In genomic region chrX:23705235-23705634, GRCh38 we compare ENCODE assay signal across 18 cellular contexts. TPM values are rescaled to one million over a fixed set of nuclear protein-coding genes. Genes with fewer than 3 reads are reported as not detected.
DNase-seq lines count a peak whose midpoint lies in the region; ATAC-seq and TF ChIP-seq lines count a peak whose summit lies in the region.
"Had no signal": no experiment of that assay in that cellular context is flagged by ENCODE, and none has a peak within 500 bp of the region (broad histone marks: within the 10 kb centered on the region; RNA-seq: fewer than 3 reads in every experiment).

No MANE protein-coding gene starts in this region.

- no peaks in the 10 kb centered on the region for H4K20me1 ChIP-seq in H9 (ENCODE audit: control insufficient read depth, insufficient read depth, insufficient read length)
- H4K20me1 ChIP-seq: BLaER1 had no signal

- no peaks in the 10 kb centered on the region for H3K9me3 ChIP-seq in H9 (ENCODE audit: control insufficient read depth, low read depth, low read length)
- H3K9me3 ChIP-seq: BLaER1, Caco-2 had no signal

- no peaks in the 10 kb centered on the region for H3K4me1 ChIP-seq in H9 (ENCODE audit: insufficient read depth, low read length)
- H3K4me1 ChIP-seq: BLaER1, Caco-2 had no signal

- no peaks in the 10 kb centered on the region for H3K9me3 Mint-ChIP-seq in activated CD8-positive, alpha-beta T cell treated with anti-CD3 and anti-CD28 coated beads for 36 hours
- no peaks in the 10 kb centered on the region for H3K9me3 Mint-ChIP-seq in activated CD8-positive, alpha-beta T cell treated with anti-CD3 and anti-CD28 coated beads, Interleukin-2, amount 10 ng/mL, durations not matched to agents 7 days and 5 days (ENCODE audit: insufficient read depth)
- no peaks in the 10 kb centered on the region for H3K9me3 Mint-ChIP-seq in activated naive CD4-positive, alpha-beta T cell treated with anti-CD3 and anti-CD28 coated beads for 36 hours
- H3K9me3 Mint-ChIP-seq in activated T-helper 17 cell treated with anti-CD3 and anti-CD28 coated beads, Interleukin-2, amount 50 U/mL, for 72 hours = no peaks in the 10 kb centered on the region
- no peaks in the 10 kb centered on the region for H3K9me3 Mint-ChIP-seq in stimulated activated effector memory CD8-positive, alpha-beta T cell treated with anti-CD3 and anti-CD28 coated beads, Interleukin-12 subunit alpha, Interleukin-12 subunit beta, amount 100 ng/mL, for 72 hours
- H3K9me3 Mint-ChIP-seq in WTC11 = no peaks in the 10 kb centered on the region
- no peaks in the 10 kb centered on the region for H3K9me3 Mint-ChIP-seq in H9
- H3K9me3 Mint-ChIP-seq: CD4-positive, CD25-positive, alpha-beta regulatory T cell; CD8-positive, alpha-beta T cell had no signal

- H3K23ac ChIP-seq in H9 (ENCODE audit: insufficient read length, low read depth, low read length) = no peak overlapping the region

- H3K27me3 ChIP-seq in H9 (ENCODE audit: insufficient read depth, low read length) = no peaks in the 10 kb centered on the region
- H3K27me3 ChIP-seq: BLaER1 had no signal

- no peaks in the 10 kb centered on the region for H3K79me1 ChIP-seq in H9 (ENCODE audit: insufficient read depth, low read depth, low read length, poor library complexity, severe bottlenecking)

- no peak for DNase-seq in activated CD8-positive, alpha-beta T cell treated with anti-CD3 and anti-CD28 coated beads for 36 hours
- no peak for DNase-seq in activated CD8-positive, alpha-beta T cell treated with anti-CD3 and anti-CD28 coated beads, Interleukin-2, amount 10 ng/mL, durations not matched to agents 7 days and 5 days
- DNase-seq in activated naive CD4-positive, alpha-beta T cell treated with anti-CD3 and anti-CD28 coated beads for 36 hours = no peak
- DNase-seq in activated naive CD4-positive, alpha-beta T cell treated with Interleukin-2 at 50 U/mL for 16 hours = no peak
- DNase-seq in stimulated activated effector memory CD8-positive, alpha-beta T cell treated with anti-CD3 and anti-CD28 coated beads, Interleukin-12 subunit alpha, Interleukin-12 subunit beta, amount 100 ng/mL, for 72 hours (ENCODE audit: low spot score in 2 of 2) = no peak
- DNase-seq in WTC11 (ENCODE audit: low spot score) (no peak), H9 (no peak)
- DNase-seq: Caco-2; CD4-positive, CD25-positive, alpha-beta regulatory T cell; CD8-positive, alpha-beta T cell; DMS153; DND-41; GOT3; HCEC 1CT had no signal

- H3K4me3 Mint-ChIP-seq in activated CD8-positive, alpha-beta T cell treated with anti-CD3 and anti-CD28 coated beads for 36 hours = no peak overlapping the region
- no peak overlapping the region for H3K4me3 Mint-ChIP-seq in activated CD8-positive, alpha-beta T cell treated with anti-CD3 and anti-CD28 coated beads, Interleukin-2, amount 10 ng/mL, durations not matched to agents 7 days and 5 days
- no peak overlapping the region for H3K4me3 Mint-ChIP-seq in activated naive CD4-positive, alpha-beta T cell treated with anti-CD3 and anti-CD28 coated beads for 36 hours
- H3K4me3 Mint-ChIP-seq in activated T-helper 17 cell treated with anti-CD3 and anti-CD28 coated beads, Interleukin-2, amount 50 U/mL, for 72 hours = no peak overlapping the region
- H3K4me3 Mint-ChIP-seq in stimulated activated effector memory CD8-positive, alpha-beta T cell treated with anti-CD3 and anti-CD28 coated beads, Interleukin-12 subunit alpha, Interleukin-12 subunit beta, amount 100 ng/mL, for 72 hours = no peak overlapping the region
- H3K4me3 Mint-ChIP-seq in WTC11 = no peak overlapping the region
- H3K4me3 Mint-ChIP-seq in H9 = no peak overlapping the region
- H3K4me3 Mint-ChIP-seq: B cell; CD4-positive, CD25-positive, alpha-beta regulatory T cell; CD8-positive, alpha-beta T cell had no signal

- no peak overlapping the region for H3K9ac ChIP-seq in H9 (ENCODE audit: extremely low read depth, insufficient read length, low read length)
- H3K9ac ChIP-seq: BLaER1 had no signal

- no peak overlapping the region for H3K14ac ChIP-seq in H9 (ENCODE audit: insufficient read depth, low read length)

- no peak overlapping the region for H3K27ac ChIP-seq in H9 (ENCODE audit: insufficient read length, low read depth, low read length)
- H3K27ac ChIP-seq: BLaER1, C4-2B had no signal

- H2BK12ac ChIP-seq in H9 (ENCODE audit: insufficient read length, low read depth, low read length) = no peak overlapping the region

- H3K27ac Mint-ChIP-seq in activated CD8-positive, alpha-beta T cell treated with anti-CD3 and anti-CD28 coated beads for 36 hours = peak overlapping the region; percentile 42
- H3K27ac Mint-ChIP-seq in activated CD8-positive, alpha-beta T cell treated with anti-CD3 and anti-CD28 coated beads, Interleukin-2, amount 10 ng/mL, durations not matched to agents 7 days and 5 days = no peak overlapping the region
- H3K27ac Mint-ChIP-seq in activated naive CD4-positive, alpha-beta T cell treated with anti-CD3 and anti-CD28 coated beads for 36 hours = peak overlapping the region; percentile 56
- H3K27ac Mint-ChIP-seq in activated T-helper 17 cell treated with anti-CD3 and anti-CD28 coated beads, Interleukin-2, amount 50 U/mL, for 72 hours = peak overlapping the region; percentile 35
- peak overlapping the region; percentile 34 for H3K27ac Mint-ChIP-seq in stimulated activated effector memory CD8-positive, alpha-beta T cell treated with anti-CD3 and anti-CD28 coated beads, Interleukin-12 subunit alpha, Interleukin-12 subunit beta, amount 100 ng/mL, for 72 hours
- no peak overlapping the region for H3K27ac Mint-ChIP-seq in WTC11
- no peak overlapping the region for H3K27ac Mint-ChIP-seq in H9
- H3K27ac Mint-ChIP-seq: B cell; CD4-positive, CD25-positive, alpha-beta regulatory T cell; CD8-positive, alpha-beta T cell had no signal

- H3K23me2 ChIP-seq in H9 (ENCODE audit: insufficient read length, low read depth, low read length, poor library complexity, severe bottlenecking) = no peaks in the 10 kb centered on the region

- peak; percentile 20 for ATAC-seq in activated CD8-positive, alpha-beta T cell treated with anti-CD3 and anti-CD28 coated beads for 36 hours
- no peak for ATAC-seq in activated CD8-positive, alpha-beta T cell treated with anti-CD3 and anti-CD28 coated beads, Interleukin-2, amount 10 ng/mL, durations not matched to agents 7 days and 5 days
- no peak for ATAC-seq in activated T-helper 17 cell treated with anti-CD3 and anti-CD28 coated beads, Interleukin-2, amount 50 U/mL, for 72 hours (replicated peaks)
- ATAC-seq in stimulated activated effector memory CD8-positive, alpha-beta T cell treated with anti-CD3 and anti-CD28 coated beads, Interleukin-12 subunit alpha, Interleukin-12 subunit beta, amount 100 ng/mL, for 72 hours = no peak
- ATAC-seq in WTC11 = no peak
- ATAC-seq: CD8-positive, alpha-beta T cell had no signal

- no peak overlapping the region for H3T11ph ChIP-seq in H9 (ENCODE audit: low read length)

- CTCF ChIA-PET in activated CD8-positive, alpha-beta T cell treated with anti-CD3 and anti-CD28 coated beads for 36 hours (lab: Charles Lee) = interaction anchor here (1.9 kb wide), 1 partner anchor 197 kb away, joined by 8 read pairs; no protein-coding TSS in a partner anchor
- CTCF ChIA-PET in activated CD8-positive, alpha-beta T cell treated with anti-CD3 and anti-CD28 coated beads, Interleukin-2, amount 10 ng/mL, durations not matched to agents 7 days and 5 days (lab: Charles Lee) = interaction anchor here (1.7 kb wide), 1 partner anchor 197 kb away, joined by 8 read pairs; no protein-coding TSS in a partner anchor
- CTCF ChIA-PET in activated naive CD4-positive, alpha-beta T cell treated with anti-CD3 and anti-CD28 coated beads for 36 hours (lab: Charles Lee) = no interaction called here
- CTCF ChIA-PET in WTC11 (lab: Charles Lee) = no interaction called here

- WGBS in H9 (ENCODE audit: extremely low coverage, insufficient read length, low lambda C conversion rate) = no CpG with 5 or more reads among the region's 5 CpGs

- no peaks in the 10 kb centered on the region for H3K79me2 ChIP-seq in H9 (ENCODE audit: insufficient read depth, low read length)

- H4K91ac ChIP-seq in H9 (ENCODE audit: insufficient read length, low read depth, low read length) = no peak overlapping the region

- H2AFZ ChIP-seq in H9 (ENCODE audit: low read length) = no peak overlapping the region

- H4K5ac ChIP-seq in H9 (ENCODE audit: insufficient read length, low read depth, low read length) = no peak overlapping the region

- H3K36me3 Mint-ChIP-seq in activated CD8-positive, alpha-beta T cell treated with anti-CD3 and anti-CD28 coated beads for 36 hours (ENCODE audit: low read depth) = peaks cover 13% of the 10 kb centered on the region
- H3K36me3 Mint-ChIP-seq in activated CD8-positive, alpha-beta T cell treated with anti-CD3 and anti-CD28 coated beads, Interleukin-2, amount 10 ng/mL, durations not matched to agents 7 days and 5 days (ENCODE audit: low read depth) = peaks cover 21% of the 10 kb centered on the region
- H3K36me3 Mint-ChIP-seq in activated naive CD4-positive, alpha-beta T cell treated with anti-CD3 and anti-CD28 coated beads for 36 hours (ENCODE audit: low read depth) = peaks cover 16% of the 10 kb centered on the region
- peaks cover 64% of the 10 kb centered on the region for H3K36me3 Mint-ChIP-seq in activated T-helper 17 cell treated with anti-CD3 and anti-CD28 coated beads, Interleukin-2, amount 50 U/mL, for 72 hours (ENCODE audit: low read depth)
- H3K36me3 Mint-ChIP-seq in stimulated activated effector memory CD8-positive, alpha-beta T cell treated with anti-CD3 and anti-CD28 coated beads, Interleukin-12 subunit alpha, Interleukin-12 subunit beta, amount 100 ng/mL, for 72 hours = peaks cover 89% of the 10 kb centered on the region
- peaks cover 32% of the 10 kb centered on the region for H3K36me3 Mint-ChIP-seq in WTC11
- peaks cover 7 to 81% (median 22%) of the 10 kb centered on the region in 3 experiments; a peak in 6 of 7 replicates for H3K36me3 Mint-ChIP-seq in H9 (ENCODE audit: insufficient read depth in 1 of 3, low read depth in 3 of 3)

- H2BK15ac ChIP-seq in H9 (ENCODE audit: low read depth, low read length) = no peak overlapping the region

- no peak overlapping the region for H3K4ac ChIP-seq in H9 (ENCODE audit: low read depth, low read length)

- no peak overlapping the region for H2BK5ac ChIP-seq in H9 (ENCODE audit: insufficient read length, low read length)

- no peak overlapping the region for H4K8ac ChIP-seq in H9 (replicated peaks; ENCODE audit: insufficient read length, low read depth, low read length)

- no peak overlapping the region for H3K4me2 ChIP-seq in H9 (ENCODE audit: insufficient read depth, insufficient read length, low read length)
- H3K4me2 ChIP-seq: BLaER1 had no signal

- no peak overlapping the region for H2BK20ac ChIP-seq in H9 (ENCODE audit: low read depth, low read length, poor library complexity, severe bottlenecking)

- peaks cover 6% of the 10 kb centered on the region for H3K4me1 Mint-ChIP-seq in activated CD8-positive, alpha-beta T cell treated with anti-CD3 and anti-CD28 coated beads for 36 hours (ENCODE audit: low read depth)
- peaks cover 6% of the 10 kb centered on the region for H3K4me1 Mint-ChIP-seq in activated CD8-positive, alpha-beta T cell treated with anti-CD3 and anti-CD28 coated beads, Interleukin-2, amount 10 ng/mL, durations not matched to agents 7 days and 5 days (ENCODE audit: low read depth)
- H3K4me1 Mint-ChIP-seq in activated naive CD4-positive, alpha-beta T cell treated with anti-CD3 and anti-CD28 coated beads for 36 hours (ENCODE audit: low read depth) = peaks cover 3% of the 10 kb centered on the region
- H3K4me1 Mint-ChIP-seq in activated T-helper 17 cell treated with anti-CD3 and anti-CD28 coated beads, Interleukin-2, amount 50 U/mL, for 72 hours = no peaks in the 10 kb centered on the region
- H3K4me1 Mint-ChIP-seq in stimulated activated effector memory CD8-positive, alpha-beta T cell treated with anti-CD3 and anti-CD28 coated beads, Interleukin-12 subunit alpha, Interleukin-12 subunit beta, amount 100 ng/mL, for 72 hours = no peaks in the 10 kb centered on the region
- H3K4me1 Mint-ChIP-seq in WTC11 (no peaks in the 10 kb centered on the region), H9 (no peaks in the 10 kb centered on the region)
- H3K4me1 Mint-ChIP-seq: B cell; CD4-positive, CD25-positive, alpha-beta regulatory T cell had no signal

- TF ChIP-seq CTCF in activated CD8-positive, alpha-beta T cell treated with anti-CD3 and anti-CD28 coated beads for 36 hours (IDR thresholded peaks at IDR 0.05) = no peak
- no peak for TF ChIP-seq CTCF in WTC11 (IDR thresholded peaks at IDR 0.05)
- TF ChIP-seq CTCF in H9 (conservative IDR thresholded peaks at IDR 0.05) = no peak

- no peak overlapping the region for H3K56ac ChIP-seq in H9 (ENCODE audit: insufficient read length, low read depth, low read length)

- no peaks in the 10 kb centered on the region for H3K27me3 Mint-ChIP-seq in activated CD8-positive, alpha-beta T cell treated with anti-CD3 and anti-CD28 coated beads for 36 hours
- H3K27me3 Mint-ChIP-seq in activated CD8-positive, alpha-beta T cell treated with anti-CD3 and anti-CD28 coated beads, Interleukin-2, amount 10 ng/mL, durations not matched to agents 7 days and 5 days (ENCODE audit: low read depth) = no peaks in the 10 kb centered on the region
- no peaks in the 10 kb centered on the region for H3K27me3 Mint-ChIP-seq in activated naive CD4-positive, alpha-beta T cell treated with anti-CD3 and anti-CD28 coated beads for 36 hours (ENCODE audit: low read depth)
- H3K27me3 Mint-ChIP-seq in activated T-helper 17 cell treated with anti-CD3 and anti-CD28 coated beads, Interleukin-2, amount 50 U/mL, for 72 hours = no peaks in the 10 kb centered on the region
- H3K27me3 Mint-ChIP-seq in WTC11 (ENCODE audit: low read depth) (no peaks in the 10 kb centered on the region), H9 (ENCODE audit: low read depth) (no peaks in the 10 kb centered on the region)
- H3K27me3 Mint-ChIP-seq: B cell; CD4-positive, CD25-positive, alpha-beta regulatory T cell had no signal

- no peak overlapping the region for H2BK120ac ChIP-seq in H9 (ENCODE audit: low read depth, low read length, poor library complexity, severe bottlenecking)

- H2AK5ac ChIP-seq in H9 (ENCODE audit: insufficient read length, low read length) = no peak overlapping the region

- POLR2A ChIA-PET in activated CD8-positive, alpha-beta T cell treated with anti-CD3 and anti-CD28 coated beads for 36 hours (lab: Charles Lee) = no interaction called here
- POLR2A ChIA-PET in activated CD8-positive, alpha-beta T cell treated with anti-CD3 and anti-CD28 coated beads, Interleukin-2, amount 10 ng/mL, durations not matched to agents 7 days and 5 days (lab: Charles Lee) = no interaction called here
- POLR2A ChIA-PET in WTC11 (lab: Charles Lee) = no interaction called here

- H3K18ac ChIP-seq in H9 (ENCODE audit: insufficient read length, low read depth, low read length) = no peak overlapping the region

- intact Hi-C loops in activated CD8-positive, alpha-beta T cell treated with anti-CD3 and anti-CD28 coated beads for 36 hours (cut with micrococcal nuclease) = no loop called here
- intact Hi-C loops in activated naive CD4-positive, alpha-beta T cell treated with anti-CD3 and anti-CD28 coated beads for 36 hours (cut with micrococcal nuclease) = no loop called here

RNA-seq across cellular contexts. Expression of gene ACOT9, which starts 37.8 kb away (rescaled TPM):
- total RNA-seq in activated CD8-positive, alpha-beta T cell treated with anti-CD3 and anti-CD28 coated beads for 36 hours = 10 to 100 TPM; 28.1 to 28.3 TPM
- 10 to 100 TPM; 23.5 to 29.0 TPM for total RNA-seq in activated CD8-positive, alpha-beta T cell treated with anti-CD3 and anti-CD28 coated beads, Interleukin-2, amount 10 ng/mL, durations not matched to agents 7 days and 5 days
- 10 to 100 TPM; 46.8 to 49.7 TPM for total RNA-seq in activated naive CD4-positive, alpha-beta T cell treated with anti-CD3 and anti-CD28 coated beads for 36 hours
- 10 to 100 TPM; 34.5 to 40.1 TPM for total RNA-seq in activated T-helper 17 cell treated with anti-CD3 and anti-CD28 coated beads, Interleukin-2, amount 50 U/mL, for 72 hours
- total RNA-seq in WTC11 (2021) (27.6 to 32.6 TPM (median 29.3 TPM) in 3 replicates), H9 (2021) (72.3 and 73.4 TPM in 2 replicates)

RNA-seq across cellular contexts. Expression of gene PRDX4, which starts 37.9 kb away (rescaled TPM):
- total RNA-seq in activated CD8-positive, alpha-beta T cell treated with anti-CD3 and anti-CD28 coated beads for 36 hours = 10 to 100 TPM; 39.6 to 42.0 TPM
- 10 to 100 TPM; 29.3 to 32.3 TPM for total RNA-seq in activated CD8-positive, alpha-beta T cell treated with anti-CD3 and anti-CD28 coated beads, Interleukin-2, amount 10 ng/mL, durations not matched to agents 7 days and 5 days
- total RNA-seq in activated naive CD4-positive, alpha-beta T cell treated with anti-CD3 and anti-CD28 coated beads for 36 hours = 10 to 100 TPM; 39.6 to 40.0 TPM
- total RNA-seq in activated T-helper 17 cell treated with anti-CD3 and anti-CD28 coated beads, Interleukin-2, amount 50 U/mL, for 72 hours = 10 to 100 TPM; 48.4 to 81.1 TPM
- total RNA-seq in WTC11 (2021) (126 to 142 TPM (median 135 TPM) in 3 replicates), H9 (2021) (256 and 267 TPM in 2 replicates)

Comparison
In these comparisons a context has a peak if more than half of its experiments do, and no peak if none do; other contexts are left out.
1. H3K27ac Mint-ChIP-seq: peak in activated CD8-positive, alpha-beta T cell treated with anti-CD3 and anti-CD28 coated beads for 36 hours (single experiment), activated naive CD4-positive, alpha-beta T cell treated with anti-CD3 and anti-CD28 coated beads for 36 hours (single experiment), activated T-helper 17 cell treated with anti-CD3 and anti-CD28 coated beads, Interleukin-2, amount 50 U/mL, for 72 hours (single experiment) and stimulated activated effector memory CD8-positive, alpha-beta T cell treated with anti-CD3 and anti-CD28 coated beads, Interleukin-12 subunit alpha, Interleukin-12 subunit beta, amount 100 ng/mL, for 72 hours (single experiment); none in activated CD8-positive, alpha-beta T cell treated with anti-CD3 and anti-CD28 coated beads, Interleukin-2, amount 10 ng/mL, durations not matched to agents 7 days and 5 days (single experiment), WTC11 (single experiment) and H9 (0 of 3).
2. CTCF ChIA-PET loops: an anchor here in activated CD8-positive, alpha-beta T cell treated with anti-CD3 and anti-CD28 coated beads for 36 hours (1.9 kb wide) and activated CD8-positive, alpha-beta T cell treated with anti-CD3 and anti-CD28 coated beads, Interleukin-2, amount 10 ng/mL, durations not matched to agents 7 days and 5 days (1.7 kb wide); none called in activated naive CD4-positive, alpha-beta T cell treated with anti-CD3 and anti-CD28 coated beads for 36 hours and WTC11.